15 cellular contexts compared by ENCODE assay signal in genomic region chr3:47932431-47932830, GRCh38.
"Had no signal": no experiment of that assay in that cellular context is flagged by ENCODE, and none has a peak within 500 bp of the region (broad histone marks: within the 10 kb centered on the region; RNA-seq: fewer than 3 reads in every experiment).

No MANE protein-coding gene starts in this region.

- H3K36me3 ChIP-seq: ovary had no signal

- DNase-seq: activated CD4-positive, alpha-beta T cell treated with anti-CD3 and anti-CD28 coated beads, Interleukin-2, amount 50 U/mL, for 1 hour; activated CD8-positive, alpha-beta memory T cell treated with anti-CD3 and anti-CD28 coated beads for 24 hours; activated naive CD4-positive, alpha-beta T cell treated with Interleukin-2 at 50 U/mL for 16 hours; caudate nucleus; gastrocnemius medialis; heart right ventricle; midbrain; ovary; sigmoid colon; stimulated activated CD4-positive, alpha-beta T cell treated with anti-CD3 and anti-CD28 coated beads, Interleukin-1b, Interleukin-23, amount 100 ng/mL, for 48 hours had no signal

- H3K9me3 ChIP-seq: esophagus muscularis mucosa, gastrocnemius medialis, heart right ventricle, ovary, sigmoid colon, thoracic aorta had no signal

- ATAC-seq: gastrocnemius medialis, heart right ventricle had no signal

- H3K4me3 Mint-ChIP-seq: neural crest cell had no signal

- H3K27ac ChIP-seq: coronary artery, esophagus muscularis mucosa, heart right ventricle, ovary, sigmoid colon, thoracic aorta had no signal

- H3K27me3 ChIP-seq: esophagus muscularis mucosa, gastrocnemius medialis, heart right ventricle, ovary, sigmoid colon had no signal

- H3K4me1 Mint-ChIP-seq: neural crest cell had no signal

- H3K4me3 ChIP-seq: coronary artery, esophagus muscularis mucosa, gastrocnemius medialis, heart right ventricle, lung, ovary, sigmoid colon, thoracic aorta had no signal

- H3K9me3 Mint-ChIP-seq: neural crest cell had no signal
